In genomic region chr19:43934985-43935708, GRCh38 we compare ENCODE assay signal across 1 cellular context.
TF ChIP-seq lines count a peak whose summit lies in the region.

ZNF45 (minus strand) TSS chr19:43935282; CDS start chr19:43922185, 13,097 bp downstream.

TF ChIP-seq in K562, 482 proteins besides CTCF, POLR2A, EP300 and RAD21 (continued from another document and continues in another):
- TF ChIP-seq E4F1 (CRISPR knock-in tag; IDR thresholded peaks at IDR 0.05; ENCODE audit: borderline replicate concordance) (no peak), NRF1 (conservative IDR thresholded peaks at IDR 0.05 in 1 of 2, IDR thresholded peaks at IDR 0.05 in 1 of 2) (peak in 1 of 2 experiments; percentile 31; a peak in 2 of 4 replicates), ZNF24 (IDR thresholded peaks at IDR 0.05) (no peak), ARID4B (CRISPR knock-in tag; IDR thresholded peaks at IDR 0.05) (peak; percentile 74), POU5F1 (IDR thresholded peaks at IDR 0.05; ENCODE audit: borderline replicate concordance, low read depth, low read length, partially characterized antibody) (peak; percentile 13), HDAC2 (IDR thresholded peaks at IDR 0.05) (peak; percentile 43), TSC22D4 (tag; IDR thresholded peaks at IDR 0.05) (no peak), ZNF507 (tag; conservative IDR thresholded peaks at IDR 0.05) (no peak), TEAD2 (tag; IDR thresholded peaks at IDR 0.05) (no peak), HBP1 (CRISPR knock-in tag; IDR thresholded peaks at IDR 0.05) (no peak), MTA1 (IDR thresholded peaks at IDR 0.05; ENCODE audit: borderline replicate concordance) (no peak), NCOA2 (IDR thresholded peaks at IDR 0.05; ENCODE audit: partially characterized antibody in 2 of 2) (no peak), MIER1 (IDR thresholded peaks at IDR 0.05; ENCODE audit: low read depth) (no peak), ZBTB2 (IDR thresholded peaks at IDR 0.05) (no peak), HDAC6 (IDR thresholded peaks at IDR 0.05; ENCODE audit: low read depth, low read length) (no peak), THAP7 (CRISPR knock-in tag; IDR thresholded peaks at IDR 0.05) (no peak), PURB (CRISPR knock-in tag; IDR thresholded peaks at IDR 0.05; ENCODE audit: low read depth) (no peak), RBM15 (IDR thresholded peaks at IDR 0.05; ENCODE audit: insufficient read depth, low read length) (no peak), E2F4 (CRISPR knock-in tag; IDR thresholded peaks at IDR 0.05; ENCODE audit: low read depth) (no peak), ZFP30 (CRISPR knock-in tag; IDR thresholded peaks at IDR 0.05; ENCODE audit: borderline replicate concordance) (no peak), CREM (IDR thresholded peaks at IDR 0.05; ENCODE audit: low read depth) (0 out of 2 replicates have a peak, but pooled peaks have one; percentile 36), EHMT2 (IDR thresholded peaks at IDR 0.05) (no peak), BRF2 (IDR thresholded peaks at IDR 0.05; ENCODE audit: borderline replicate concordance, insufficient read depth, insufficient read length) (no peak), PTTG1 (tag; IDR thresholded peaks at IDR 0.05; ENCODE audit: low read depth) (no peak), XRCC3 (IDR thresholded peaks at IDR 0.05) (no peak), C11orf30 (IDR thresholded peaks at IDR 0.05; ENCODE audit: low read depth) (no peak), BHLHE40 (IDR thresholded peaks at IDR 0.05; ENCODE audit: low read length) (no peak), BACH1 (tag; IDR thresholded peaks at IDR 0.05) (no peak), ESRRA (IDR thresholded peaks at IDR 0.05; ENCODE audit: borderline replicate concordance, low read depth) (no peak), CREB5 (CRISPR knock-in tag; IDR thresholded peaks at IDR 0.05) (no peak), ASH1L (IDR thresholded peaks at IDR 0.05; ENCODE audit: borderline replicate concordance, low read depth, partially characterized antibody) (no peak), ZNF77 (CRISPR knock-in tag; IDR thresholded peaks at IDR 0.05) (no peak), EP400 (IDR thresholded peaks at IDR 0.05) (peak; percentile 49), ZNF121 (CRISPR knock-in tag; conservative IDR thresholded peaks at IDR 0.05) (no peak), U2AF2 (optimal IDR thresholded peaks at IDR 0.05; ENCODE audit: low read depth, low read length) (no peak), LEF1 (IDR thresholded peaks at IDR 0.05) (no peak), ZBTB40 (IDR thresholded peaks at IDR 0.05) (peak; percentile 97), ZBTB40 (CRISPR knock-in tag; IDR thresholded peaks at IDR 0.05) (no peak), ZNF699 (CRISPR knock-in tag; IDR thresholded peaks at IDR 0.05; ENCODE audit: insufficient replicate concordance) (no peak)
